ENCODE assay signal across 8 cellular contexts in the genomic region with DNA sequence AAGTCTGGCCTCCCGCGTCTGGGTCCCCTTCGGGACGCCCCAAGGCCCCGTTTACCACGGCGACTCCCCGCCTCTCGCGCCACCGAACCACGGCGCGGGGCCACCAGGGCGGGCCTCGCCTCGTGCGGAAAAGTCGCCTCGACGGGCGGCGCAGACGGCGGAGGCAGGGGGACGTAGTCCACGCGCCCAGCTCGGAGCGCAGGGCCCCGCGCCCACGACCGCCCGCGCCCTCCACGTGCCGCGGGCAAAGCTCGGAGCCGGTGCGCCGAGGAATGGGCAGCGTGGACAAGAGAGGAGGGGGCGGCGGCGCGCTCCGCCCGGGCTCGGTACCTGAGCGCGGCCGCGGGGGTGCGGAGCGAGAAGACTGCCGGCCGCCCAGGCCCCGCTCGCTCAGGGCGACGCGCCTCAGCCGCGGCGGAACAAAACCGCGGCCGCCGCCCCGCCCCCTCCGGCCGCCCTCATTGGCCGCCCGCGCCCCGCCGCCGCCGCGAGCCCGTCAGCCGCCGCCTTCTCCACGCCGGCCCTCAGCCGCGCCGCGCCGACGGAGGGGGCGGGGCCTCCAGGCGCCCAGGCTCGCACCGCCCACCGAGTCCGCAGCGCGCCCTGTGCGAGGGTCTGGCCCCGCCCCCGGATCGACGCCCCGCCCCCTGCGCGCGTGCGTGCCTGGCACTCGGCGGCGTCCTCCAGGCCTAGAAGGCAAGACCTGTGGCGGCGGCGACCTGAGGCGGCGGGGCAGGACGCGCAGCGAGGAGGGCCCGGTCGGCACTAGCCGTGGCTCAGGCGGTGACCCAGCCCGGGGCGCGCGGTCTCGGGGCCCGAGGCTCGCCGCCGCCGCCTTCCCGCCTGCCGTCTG. TPM values are rescaled to one million over a fixed set of nuclear protein-coding genes. Genes with fewer than 3 reads are reported as not detected.
DNase-seq lines count a peak whose midpoint lies in the region; ATAC-seq, FAIRE-seq and TF ChIP-seq lines count a peak whose summit lies in the region.

A gene with protein sequence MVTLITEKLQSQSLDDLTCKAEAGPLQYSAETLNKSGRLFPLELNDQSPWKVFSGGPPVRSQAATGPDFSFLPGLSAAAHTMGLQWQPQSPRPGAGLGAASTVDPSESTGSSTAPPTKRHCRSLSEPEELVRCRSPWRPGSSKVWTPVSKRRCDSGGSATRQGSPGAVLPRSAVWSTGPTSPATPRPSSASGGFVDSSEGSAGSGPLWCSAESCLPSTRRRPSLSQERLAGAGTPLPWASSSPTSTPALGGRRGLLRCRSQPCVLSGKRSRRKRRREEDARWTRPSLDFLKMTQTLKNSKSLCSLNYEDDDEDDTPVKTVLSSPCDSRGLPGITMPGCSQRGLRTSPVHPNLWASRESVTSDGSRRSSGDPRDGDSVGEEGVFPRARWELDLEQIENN (minus strand): TSS at position 411 of the 853 bp plus-strand sequence. CDS start 15,572 bp downstream, outside the sequence.

- no peaks in the 10 kb centered on the region for H3K9me3 Mint-ChIP-seq in activated naive CD4-positive, alpha-beta T cell treated with anti-CD3 and anti-CD28 coated beads for 36 hours

- H3K4me1 ChIP-seq in neutrophil (ENCODE audit: control insufficient read depth in 1 of 2, insufficient read depth in 1 of 2, low read depth in 1 of 2, low read length in 1 of 2) (peaks cover 17 to 20% of the 10 kb centered on the region in 2 experiments), subcutaneous abdominal adipose tissue (ENCODE audit: control insufficient read depth in 5 of 5, insufficient read depth in 5 of 5, low read length in 5 of 5) (peaks cover 0 to 22% (median 21%) of the 10 kb centered on the region in 5 donors)

- H3K9me3 ChIP-seq in neutrophil (no peaks in the 10 kb centered on the region), subcutaneous abdominal adipose tissue (ENCODE audit: control insufficient read depth in 5 of 5, low read length in 5 of 5) (no peaks in the 10 kb centered on the region)

- CTCF ChIA-PET in activated naive CD4-positive, alpha-beta T cell treated with anti-CD3 and anti-CD28 coated beads for 36 hours (lab: Charles Lee), result interaction anchor here (0.7 to 1.9 kb wide), 2 partner anchors 9 to 424 kb away, joined by 3 to 6 read pairs; no protein-coding TSS in a partner anchor

- intact Hi-C loops in activated naive CD4-positive, alpha-beta T cell treated with anti-CD3 and anti-CD28 coated beads for 36 hours (cut with micrococcal nuclease), result loop anchor here (1.0 to 5.0 kb wide), 5 partner anchors 28 to 977 kb away; partner anchors contain the start of genes GAK, PCGF3, SLBP and TACC3

- peak within 1 kb of the TSS; percentile 38 to 75 (median 60) for H3K9ac ChIP-seq in subcutaneous abdominal adipose tissue (ENCODE audit: low read length in 5 of 5)

- ATAC-seq in GM21786 (IDR thresholded peaks at IDR 0.05; ENCODE audit: unreplicated experiment), result peak; percentile 88

- no peaks in the 10 kb centered on the region for H3K27me3 Mint-ChIP-seq in activated naive CD4-positive, alpha-beta T cell treated with anti-CD3 and anti-CD28 coated beads for 36 hours (ENCODE audit: low read depth)

- no peak within 1 kb of the TSS for H3K27ac Mint-ChIP-seq in activated naive CD4-positive, alpha-beta T cell treated with anti-CD3 and anti-CD28 coated beads for 36 hours

- H3K4me3 ChIP-seq in neutrophil (ENCODE audit: low read depth in 1 of 2, low read length in 1 of 2), result peak within 1 kb of the TSS; percentile 67 to 83
- peak within 1 kb of the TSS; percentile 61 to 73 (median 68) for H3K4me3 ChIP-seq in subcutaneous abdominal adipose tissue (ENCODE audit: low read depth in 1 of 5, low read length in 5 of 5)

- in situ Hi-C loops in SK-MEL-5 (cut with HindIII; ENCODE audit: low pct_unique_long_range_greater_than_20kb, low sequenced_read_pairs), result no loop called here

- H3K36me3 ChIP-seq in neutrophil, result no peaks in the 10 kb centered on the region
- H3K36me3 ChIP-seq in subcutaneous abdominal adipose tissue (ENCODE audit: control insufficient read depth in 5 of 5, insufficient read depth in 5 of 5, low read length in 5 of 5), result no peaks in the 10 kb centered on the region

- H3K27ac ChIP-seq in neutrophil (peak within 1 kb of the TSS; percentile 69), subcutaneous abdominal adipose tissue (ENCODE audit: low read depth, low read length) (peak within 1 kb of the TSS; percentile 58)

- FAIRE-seq in frontal cortex (lab: Jason Lieb, UNC), result no peak

- H3K4me3 Mint-ChIP-seq in activated naive CD4-positive, alpha-beta T cell treated with anti-CD3 and anti-CD28 coated beads for 36 hours, result peak within 1 kb of the TSS; percentile 81

- DNase-seq in EH (ENCODE audit: low read depth), result peak; percentile 89
- DNase-seq in Kasumi-1 (lab: John Stamatoyannopoulos, UW), result peak; percentile 57 to 71
- DNase-seq in SK-MEL-5 (ENCODE audit: low read depth, low spot score), result peak; percentile 78
- peak; percentile 94 for DNase-seq in activated naive CD4-positive, alpha-beta T cell treated with anti-CD3 and anti-CD28 coated beads for 36 hours
- peak; percentile 94 to 97 for DNase-seq in frontal cortex (ENCODE audit: low spot score in 2 of 2)

- TF ChIP-seq CTCF in neutrophil (IDR thresholded peaks at IDR 0.05), result peak; percentile 17

- peaks cover 2% of the 10 kb centered on the region for H3K36me3 Mint-ChIP-seq in activated naive CD4-positive, alpha-beta T cell treated with anti-CD3 and anti-CD28 coated beads for 36 hours (ENCODE audit: low read depth)

- peaks cover 12% of the 10 kb centered on the region for H3K4me1 Mint-ChIP-seq in activated naive CD4-positive, alpha-beta T cell treated with anti-CD3 and anti-CD28 coated beads for 36 hours (ENCODE audit: low read depth)

- H3K27me3 ChIP-seq in neutrophil (peaks cover 12% of the 10 kb centered on the region), subcutaneous abdominal adipose tissue (ENCODE audit: control insufficient read depth in 5 of 5, insufficient read depth in 4 of 5, low read length in 5 of 5) (no peaks in the 10 kb centered on the region)

RNA-seq across cellular contexts. Expression of the gene that starts here (rescaled TPM):
- 1.7 and 2.1 TPM in 2 replicates for total RNA-seq in SK-MEL-5 (2014; rRNA removed; shearing (Covaris generic))
- polyA plus RNA-seq in SK-MEL-5 (2015; cell fraction: cytosol; rRNA removed), result 3.8 and 4.6 TPM in 2 replicates
- polyA plus RNA-seq in SK-MEL-5 (2015; cell fraction: nucleus; rRNA removed), result 4.2 and 6.8 TPM in 2 replicates
- 1 to 10 TPM; 2.6 to 3.0 TPM for total RNA-seq in activated naive CD4-positive, alpha-beta T cell treated with anti-CD3 and anti-CD28 coated beads for 36 hours
- 0.82 TPM for total RNA-seq in frontal cortex

Comparison
In these comparisons a context has a peak if more than half of its experiments do, and no peak if none do; other contexts are left out.
1. Peak in every context shown above with its lines: DNase-seq, ATAC-seq, H3K4me3 ChIP-seq and H3K27ac ChIP-seq.
2. Peak in DNase-seq in frontal cortex; RNA of the gene not detected or under 1 TPM.